In the genomic region with DNA sequence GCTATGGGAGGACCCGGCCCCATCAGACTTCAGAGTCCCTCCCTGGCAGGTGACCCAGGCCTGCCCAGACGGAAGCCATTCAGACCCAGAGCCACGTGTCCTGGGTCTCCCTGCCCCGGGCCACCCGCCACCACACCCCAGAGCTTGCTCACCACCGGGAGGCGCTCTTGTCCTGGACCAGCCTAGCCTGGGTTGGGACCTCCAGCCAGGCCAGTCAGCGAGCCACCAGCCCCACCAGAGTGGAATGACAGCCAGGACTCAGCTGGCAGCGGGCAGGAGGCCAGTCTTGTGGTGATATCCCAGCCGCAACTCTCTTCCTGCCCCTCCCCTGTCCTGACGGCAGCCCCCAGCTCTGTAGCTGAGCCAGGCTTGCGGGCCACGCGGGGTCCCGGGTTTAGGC, we compare ENCODE assay signal across 8 cellular contexts. TPM values are rescaled to one million over a fixed set of nuclear protein-coding genes. Genes with fewer than 3 reads are reported as not detected.
A peak's percentile ranks its signal among the peaks of the same experiment; 100 is the strongest.
DNase-seq lines count a peak whose midpoint lies in the region; ATAC-seq, FAIRE-seq and TF ChIP-seq lines count a peak whose summit lies in the region.

No MANE protein-coding gene starts in this region.

- no peak overlapping the region for H2BK120ac ChIP-seq in H9 (ENCODE audit: low read depth, low read length, poor library complexity, severe bottlenecking)

- H3K4me2 ChIP-seq in A549: no peak overlapping the region
- no peak overlapping the region for H3K4me2 ChIP-seq in H9 (ENCODE audit: insufficient read depth, insufficient read length, low read length)

- peaks cover 14% of the 10 kb centered on the region for H3K4me1 ChIP-seq in A549
- H3K4me1 ChIP-seq in H9 (ENCODE audit: insufficient read depth, low read length): no peaks in the 10 kb centered on the region; the same call in 1 of the 2 replicates

- no peak overlapping the region for H3K4me3 ChIP-seq in A549

- H4K91ac ChIP-seq in H9 (ENCODE audit: insufficient read length, low read depth, low read length): no peak overlapping the region

- 86% methylated on average over 14 of the region's 15 CpGs for WGBS in A549 (ENCODE audit: missing lambda C conversion rate)
- WGBS in H9 (ENCODE audit: extremely low coverage, insufficient read length, low lambda C conversion rate): no CpG with 5 or more reads among the region's 15 CpGs

- no peaks in the 10 kb centered on the region for H4K20me1 ChIP-seq in H9 (ENCODE audit: control insufficient read depth, insufficient read depth, insufficient read length)

- H2BK15ac ChIP-seq in H9 (ENCODE audit: low read depth, low read length): no peak overlapping the region

- TF ChIP-seq EP300 in A549 (IDR thresholded peaks at IDR 0.05): no peak

- peak overlapping the region in 1 of 2 experiments; percentile 23; a peak in 1 of 5 replicates for H3K4me3 Mint-ChIP-seq in H9
- H3K4me3 Mint-ChIP-seq in activated T-helper 17 cell treated with anti-CD3 and anti-CD28 coated beads, Interleukin-2, amount 50 U/mL, for 72 hours: peak overlapping the region; percentile 56

- POLR2A ChIA-PET in A549 (lab: Yijun Ruan, JAX): no interaction called here

- TF ChIP-seq RAD21 in A549 (conservative IDR thresholded peaks at IDR 0.05 in 1 of 2, IDR thresholded peaks at IDR 0.05 in 1 of 2): no peak

- no peak overlapping the region for H3K18ac ChIP-seq in H9 (ENCODE audit: insufficient read length, low read depth, low read length)

- H3K27ac Mint-ChIP-seq in H9: no peak overlapping the region
- H3K27ac Mint-ChIP-seq in activated T-helper 17 cell treated with anti-CD3 and anti-CD28 coated beads, Interleukin-2, amount 50 U/mL, for 72 hours: peak overlapping the region; percentile 50

- H2BK5ac ChIP-seq in H9 (ENCODE audit: insufficient read length, low read length): no peak overlapping the region

- H3K9me3 ChIP-seq in A549: no peaks in the 10 kb centered on the region
- H3K9me3 ChIP-seq in H9 (ENCODE audit: control insufficient read depth, low read depth, low read length): no peaks in the 10 kb centered on the region

- no peak overlapping the region for H2BK12ac ChIP-seq in H9 (ENCODE audit: insufficient read length, low read depth, low read length)

- H3K4me1 Mint-ChIP-seq in H9: peaks cover 2 to 14% of the 10 kb centered on the region in 2 experiments
- H3K4me1 Mint-ChIP-seq in activated T-helper 17 cell treated with anti-CD3 and anti-CD28 coated beads, Interleukin-2, amount 50 U/mL, for 72 hours: no peaks in the 10 kb centered on the region

- no peak overlapping the region for H3K4ac ChIP-seq in H9 (ENCODE audit: low read depth, low read length)

- no peak overlapping the region for H3K14ac ChIP-seq in H9 (ENCODE audit: insufficient read depth, low read length)

- H2BK20ac ChIP-seq in H9 (ENCODE audit: low read depth, low read length, poor library complexity, severe bottlenecking): no peak overlapping the region

- no peak overlapping the region for H2AFZ ChIP-seq in H9 (ENCODE audit: low read length)

- ATAC-seq in A549 (no peak), GM19463 (IDR thresholded peaks at IDR 0.05; ENCODE audit: unreplicated experiment) (no peak), HG02970 (IDR thresholded peaks at IDR 0.05; ENCODE audit: low FRiP score, unreplicated experiment) (no peak)
- peak; percentile 37 for ATAC-seq in activated T-helper 17 cell treated with anti-CD3 and anti-CD28 coated beads, Interleukin-2, amount 50 U/mL, for 72 hours (replicated peaks)

- no peak overlapping the region for H3T11ph ChIP-seq in H9 (ENCODE audit: low read length)

- H2AK5ac ChIP-seq in H9 (ENCODE audit: insufficient read length, low read length): no peak overlapping the region

- no peaks in the 10 kb centered on the region for H3K79me1 ChIP-seq in H9 (ENCODE audit: insufficient read depth, low read depth, low read length, poor library complexity, severe bottlenecking)

- H3K79me2 ChIP-seq in H9 (ENCODE audit: insufficient read depth, low read length): no peaks in the 10 kb centered on the region

- no peaks in the 10 kb centered on the region for H3K9me3 Mint-ChIP-seq in H9
- H3K9me3 Mint-ChIP-seq in activated T-helper 17 cell treated with anti-CD3 and anti-CD28 coated beads, Interleukin-2, amount 50 U/mL, for 72 hours: no peaks in the 10 kb centered on the region

- no peak for FAIRE-seq in A549 (lab: Jason Lieb, UNC)

- CTCF ChIA-PET in A549 (lab: Yijun Ruan, JAX): interaction anchor here (1.0 to 7.8 kb wide), 7 partner anchors 9 to 60 kb away, joined by 3 to 64 read pairs (median 5); partner anchors contain the start of genes ABCA2, C8G and FBXW5

- DNase-seq in A549 (ENCODE audit: low read depth in 1 of 2, low spot score in 1 of 2): no peak
- DNase-seq in H9: peak; percentile 83
- DNase-seq in inferior parietal cortex (ENCODE audit: extremely low spot score): peak; percentile 70
- DNase-seq in NCI-H1694 treated with DMSO at 0.1 percent for 48 hours (lab: John Stamatoyannopoulos, UW): no peak
- no peak for DNase-seq in cortex of kidney (lab: John Stamatoyannopoulos, UW)

- no peak for TF ChIP-seq POLR2A in A549 (IDR thresholded peaks at IDR 0.05; ENCODE audit: low read length)

- H3K9ac ChIP-seq in H9 (ENCODE audit: extremely low read depth, insufficient read length, low read length): no peak overlapping the region

- H4K8ac ChIP-seq in H9 (replicated peaks; ENCODE audit: insufficient read length, low read depth, low read length): no peak overlapping the region

- no peak overlapping the region for H3K56ac ChIP-seq in H9 (ENCODE audit: insufficient read length, low read depth, low read length)

- peaks cover 9% of the 10 kb centered on the region for H3K23me2 ChIP-seq in H9 (ENCODE audit: insufficient read length, low read depth, low read length, poor library complexity, severe bottlenecking)

- peaks cover 7% of the 10 kb centered on the region for H3K27me3 Mint-ChIP-seq in H9 (ENCODE audit: low read depth)
- H3K27me3 Mint-ChIP-seq in activated T-helper 17 cell treated with anti-CD3 and anti-CD28 coated beads, Interleukin-2, amount 50 U/mL, for 72 hours: no peaks in the 10 kb centered on the region

- no peaks in the 10 kb centered on the region for H3K27me3 ChIP-seq in H9 (ENCODE audit: insufficient read depth, low read length)

- H3K23ac ChIP-seq in H9 (ENCODE audit: insufficient read length, low read depth, low read length): no peak overlapping the region

- 0 out of 7 replicates have a peak, but pooled peaks cover 0 to under 1% (median 0%) of the 10 kb centered on the region in 3 experiments for H3K36me3 Mint-ChIP-seq in H9 (ENCODE audit: insufficient read depth in 1 of 3, low read depth in 3 of 3)
- H3K36me3 Mint-ChIP-seq in activated T-helper 17 cell treated with anti-CD3 and anti-CD28 coated beads, Interleukin-2, amount 50 U/mL, for 72 hours (ENCODE audit: low read depth): no peaks in the 10 kb centered on the region

- no peak overlapping the region for H4K5ac ChIP-seq in H9 (ENCODE audit: insufficient read length, low read depth, low read length)

- TF ChIP-seq CTCF in A549 (IDR thresholded peaks at IDR 0.05) (0 out of 3 replicates have a peak, but pooled peaks have one; percentile 8), H9 (conservative IDR thresholded peaks at IDR 0.05) (peak; percentile 70)

- H3K27ac ChIP-seq in A549: no peak overlapping the region
- H3K27ac ChIP-seq in H9 (ENCODE audit: insufficient read length, low read depth, low read length): no peak overlapping the region

RNA-seq across cellular contexts. Expression of gene PTGDS, which starts 1.7 kb away (rescaled TPM):
- 0.31 and 0.33 TPM in 2 replicates for polyA plus RNA-seq in A549 (2011; rRNA removed)
- 0.50 and 0.61 TPM in 2 replicates for polyA plus RNA-seq in A549 (2012; cell fraction: cytosol; rRNA removed)
- polyA plus RNA-seq in A549 (2012; cell fraction: nucleus; rRNA removed): 0.66 and 1.0 TPM in 2 replicates
- 0.18 to 0.34 TPM (median 0.26 TPM) in 3 replicates for polyA plus RNA-seq in A549 (2017; fragmentation: RNase III; extraction: RNeasy Plus Mini Kit Qiagen cat#74134 plus additional on column Dnase treatment)
- polyA minus RNA-seq in A549 (2011; rRNA and poly(A)+ RNA removed): not detected in 2 replicates
- 3.6 and 4.8 TPM in 2 replicates for total RNA-seq in H9 (2021)
- 1 to 10 TPM in 1 of 2 donors, not detected in 1; 1.3 TPM for total RNA-seq in activated T-helper 17 cell treated with anti-CD3 and anti-CD28 coated beads, Interleukin-2, amount 50 U/mL, for 72 hours

RNA-seq across cellular contexts. Expression of gene LCNL1, which starts 7.2 kb away (rescaled TPM):
- polyA plus RNA-seq in A549 (2011; rRNA removed) (0.04 and 0.19 TPM in 2 replicates), A549 (2017; fragmentation: RNase III; extraction: RNeasy Plus Mini Kit Qiagen cat#74134 plus additional on column Dnase treatment) (0.05 to 0.08 TPM (median 0.08 TPM) in 3 replicates)
- polyA plus RNA-seq in A549 (2012; cell fraction: cytosol; rRNA removed): 0.01 and 0.04 TPM in 2 replicates
- 0.39 and 0.48 TPM in 2 replicates for polyA plus RNA-seq in A549 (2012; cell fraction: nucleus; rRNA removed)
- not detected in 2 replicates for polyA minus RNA-seq in A549 (2011; rRNA and poly(A)+ RNA removed)
- 0.18 and 0.20 TPM in 2 replicates for total RNA-seq in H9 (2021)
- under 1 TPM in 1 of 2 donors, not detected in 1; 0.11 TPM for total RNA-seq in activated T-helper 17 cell treated with anti-CD3 and anti-CD28 coated beads, Interleukin-2, amount 50 U/mL, for 72 hours

RNA-seq across cellular contexts. Expression of gene PAXX, which starts 16.6 kb away (rescaled TPM):
- 12.6 and 15.6 TPM in 2 replicates for polyA plus RNA-seq in A549 (2011; rRNA removed)
- 88.1 and 100 TPM in 2 replicates for polyA plus RNA-seq in A549 (2012; cell fraction: cytosol; rRNA removed)
- polyA plus RNA-seq in A549 (2012; cell fraction: nucleus; rRNA removed): 270 and 382 TPM in 2 replicates
- polyA plus RNA-seq in A549 (2017; fragmentation: RNase III; extraction: RNeasy Plus Mini Kit Qiagen cat#74134 plus additional on column Dnase treatment): 50.7 to 57.0 TPM (median 53.2 TPM) in 3 replicates
- 5.0 and 5.2 TPM in 2 replicates for polyA minus RNA-seq in A549 (2011; rRNA and poly(A)+ RNA removed)
- total RNA-seq in H9 (2021): 46.8 and 51.2 TPM in 2 replicates
- 10 to 100 TPM; 31.1 to 49.1 TPM for total RNA-seq in activated T-helper 17 cell treated with anti-CD3 and anti-CD28 coated beads, Interleukin-2, amount 50 U/mL, for 72 hours

RNA-seq across cellular contexts. Expression of gene CLIC3, which starts 20.7 kb away (rescaled TPM):
- polyA plus RNA-seq in A549 (2011; rRNA removed) (0.33 and 0.61 TPM in 2 replicates), A549 (2017; fragmentation: RNase III; extraction: RNeasy Plus Mini Kit Qiagen cat#74134 plus additional on column Dnase treatment) (5.1 to 6.6 TPM (median 6.4 TPM) in 3 replicates)
- 5.9 and 10.1 TPM in 2 replicates for polyA plus RNA-seq in A549 (2012; cell fraction: cytosol; rRNA removed)
- polyA plus RNA-seq in A549 (2012; cell fraction: nucleus; rRNA removed): 7.5 and 11.7 TPM in 2 replicates
- not detected in 2 replicates for polyA minus RNA-seq in A549 (2011; rRNA and poly(A)+ RNA removed)
- total RNA-seq in H9 (2021): 0.29 and 0.31 TPM in 2 replicates
- under 1 TPM in 1 of 2 donors, not detected in 1; 0.26 TPM for total RNA-seq in activated T-helper 17 cell treated with anti-CD3 and anti-CD28 coated beads, Interleukin-2, amount 50 U/mL, for 72 hours

RNA-seq across cellular contexts. Expression of gene LCN12, which starts 23.6 kb away (rescaled TPM):
- polyA plus RNA-seq in A549 (2011; rRNA removed): 0.74 and 1.8 TPM in 2 replicates
- 1.2 and 1.4 TPM in 2 replicates for polyA plus RNA-seq in A549 (2012; cell fraction: cytosol; rRNA removed)
- polyA plus RNA-seq in A549 (2012; cell fraction: nucleus; rRNA removed): 24.8 and 36.0 TPM in 2 replicates
- 2.8 to 3.6 TPM (median 3.0 TPM) in 3 replicates for polyA plus RNA-seq in A549 (2017; fragmentation: RNase III; extraction: RNeasy Plus Mini Kit Qiagen cat#74134 plus additional on column Dnase treatment)
- 0.70 and 0.88 TPM in 2 replicates for polyA minus RNA-seq in A549 (2011; rRNA and poly(A)+ RNA removed)
- total RNA-seq in H9 (2021): 2.1 and 4.5 TPM in 2 replicates
- total RNA-seq in activated T-helper 17 cell treated with anti-CD3 and anti-CD28 coated beads, Interleukin-2, amount 50 U/mL, for 72 hours: 1 to 10 TPM in 1 of 2 donors, under 1 TPM in 1; 0.54 to 2.4 TPM

Comparison
In these comparisons a context has a peak if more than half of its experiments do, and no peak if none do; other contexts are left out.
1. DNase-seq: peak in H9 (single experiment) and inferior parietal cortex (single experiment); none in A549 (0 of 2), NCI-H1694 treated with DMSO at 0.1 percent for 48 hours (single experiment) and cortex of kidney (single experiment).